In genomic region chr1:111089638-111090037, GRCh38 we compare ENCODE assay signal across 28 cellular contexts.
"Had no signal": no experiment of that assay in that cellular context is flagged by ENCODE, and none has a peak within 500 bp of the region (broad histone marks: within the 10 kb centered on the region; RNA-seq: fewer than 3 reads in every experiment).

No MANE protein-coding gene starts in this region.

- H3K4me3 Mint-ChIP-seq: stimulated activated effector memory CD8-positive, alpha-beta T cell treated with anti-CD3 and anti-CD28 coated beads, Interleukin-12 subunit alpha, Interleukin-12 subunit beta, amount 100 ng/mL, for 72 hours; stimulated activated memory B cell treated with anti-CD40 and anti-IgM and Interleukin-4, amounts not matched to agents 10 μg/mL and 1 μg/mL and 100 μg/mL, for 72 hours; stimulated activated naive CD8-positive, alpha-beta T cell treated with anti-CD3 and anti-CD28 coated beads, Interleukin-15, amount 100 ng/mL, for 72 hours; stimulated activated naive CD8-positive, alpha-beta T cell treated with anti-CD3 and anti-CD28 coated beads, Interleukin-15, Interleukin-2, amounts not matched to agents 100 ng/mL and 50 ng/mL, for 24 hours; type B pancreatic cell had no signal

- H3K9me3 Mint-ChIP-seq: stimulated activated effector memory CD8-positive, alpha-beta T cell treated with anti-CD3 and anti-CD28 coated beads, Interleukin-12 subunit alpha, Interleukin-12 subunit beta, amount 100 ng/mL, for 72 hours; stimulated activated naive CD8-positive, alpha-beta T cell treated with anti-CD3 and anti-CD28 coated beads, Interleukin-15, Interleukin-2, amounts not matched to agents 100 ng/mL and 50 ng/mL, for 24 hours had no signal

- FAIRE-seq: urothelium cell line had no signal

- H3K4me1 ChIP-seq: stomach, suprapubic skin, testis, thyroid gland, tibial artery, tibial nerve, transverse colon, upper lobe of left lung, upper lobe of right lung, uterus, vagina had no signal

- ATAC-seq: stimulated activated effector memory CD8-positive, alpha-beta T cell treated with anti-CD3 and anti-CD28 coated beads, Interleukin-12 subunit alpha, Interleukin-12 subunit beta, amount 100 ng/mL, for 72 hours; stimulated activated memory B cell treated with anti-CD40 and anti-IgM and Interleukin-4, amounts not matched to agents 10 μg/mL and 1 μg/mL and 100 μg/mL, for 72 hours; stimulated activated naive CD8-positive, alpha-beta T cell treated with anti-CD3 and anti-CD28 coated beads, Interleukin-15, amount 100 ng/mL, for 72 hours; stimulated activated naive CD8-positive, alpha-beta T cell treated with anti-CD3 and anti-CD28 coated beads, Interleukin-15, Interleukin-2, amounts not matched to agents 100 U/mL and 50 U/mL, for 24 hours; upper lobe of right lung had no signal

- DNase-seq: stimulated activated CD4-positive, alpha-beta T cell treated with anti-CD3 and anti-CD28 coated beads, Interleukin-2, amount 100 ng/mL, for 48 hours; stimulated activated CD4-positive, alpha-beta T cell treated with anti-CD3 and anti-CD28 coated beads, Interleukin-4, amount 100 ng/mL, for 1 hour; stimulated activated CD4-positive, alpha-beta T cell treated with anti-CD3 and anti-CD28 coated beads, Interleukin-4, amount 100 ng/mL, for 24 hours; stimulated activated CD4-positive, alpha-beta T cell treated with anti-CD3 and anti-CD28 coated beads, Interleukin-4, amount 100 ng/mL, for 4 hours; stimulated activated CD8-positive, alpha-beta memory T cell treated with anti-CD3 and anti-CD28 coated beads, Interleukin-4, amount 100 ng/mL, for 48 hours; stimulated activated naive CD4-positive, alpha-beta T cell; stimulated activated naive CD4-positive, alpha-beta T cell treated with Interleukin-2 at 50 U/mL for 16 hours; stimulated activated naive CD8-positive, alpha-beta T cell treated with anti-CD3 and anti-CD28 coated beads, Interleukin-15, amount 100 ng/mL, for 72 hours; stimulated activated naive CD8-positive, alpha-beta T cell treated with anti-CD3 and anti-CD28 coated beads, Interleukin-15, Interleukin-2, amounts not matched to agents 100 U/mL and 50 U/mL, for 24 hours; stomach; substantia nigra; testis; thyroid gland; tibial artery; transverse colon; trophoblast cell; upper lobe of left lung; upper lobe of right lung; uterus had no signal

- H3K4me3 ChIP-seq: stomach, suprapubic skin, testis, thoracic aorta, thyroid gland, tibial artery, tibial nerve, transverse colon, upper lobe of left lung, upper lobe of right lung, uterus, vagina had no signal

- H3K27ac Mint-ChIP-seq: stimulated activated effector memory CD8-positive, alpha-beta T cell treated with anti-CD3 and anti-CD28 coated beads, Interleukin-12 subunit alpha, Interleukin-12 subunit beta, amount 100 ng/mL, for 72 hours; stimulated activated memory B cell treated with anti-CD40 and anti-IgM and Interleukin-4, amounts not matched to agents 10 μg/mL and 1 μg/mL and 100 μg/mL, for 72 hours; stimulated activated naive CD8-positive, alpha-beta T cell treated with anti-CD3 and anti-CD28 coated beads, Interleukin-15, amount 100 ng/mL, for 72 hours; stimulated activated naive CD8-positive, alpha-beta T cell treated with anti-CD3 and anti-CD28 coated beads, Interleukin-15, Interleukin-2, amounts not matched to agents 100 ng/mL and 50 ng/mL, for 24 hours; type B pancreatic cell had no signal

- H3K36me3 ChIP-seq: stomach, suprapubic skin, thoracic aorta, thyroid gland, tibial artery, tibial nerve, transverse colon, upper lobe of left lung, upper lobe of right lung, uterus, vagina had no signal

- H3K4me1 Mint-ChIP-seq: stimulated activated effector memory CD8-positive, alpha-beta T cell treated with anti-CD3 and anti-CD28 coated beads, Interleukin-12 subunit alpha, Interleukin-12 subunit beta, amount 100 ng/mL, for 72 hours; stimulated activated naive CD8-positive, alpha-beta T cell treated with anti-CD3 and anti-CD28 coated beads, Interleukin-15, amount 100 ng/mL, for 72 hours had no signal

- H3K27me3 Mint-ChIP-seq: stimulated activated memory B cell treated with anti-CD40 and anti-IgM and Interleukin-4, amounts not matched to agents 10 μg/mL and 1 μg/mL and 100 μg/mL, for 72 hours; type B pancreatic cell had no signal

- H3K27ac ChIP-seq: stomach, suprapubic skin, testis, thoracic aorta, thyroid gland, tibial artery, tibial nerve, transverse colon, upper lobe of left lung, upper lobe of right lung, uterus, vagina had no signal

- H3K36me3 Mint-ChIP-seq: stimulated activated effector memory CD8-positive, alpha-beta T cell treated with anti-CD3 and anti-CD28 coated beads, Interleukin-12 subunit alpha, Interleukin-12 subunit beta, amount 100 ng/mL, for 72 hours; type B pancreatic cell had no signal

- H3K27me3 ChIP-seq: suprapubic skin, testis, thyroid gland, tibial artery, tibial nerve, upper lobe of left lung, upper lobe of right lung, uterus, vagina had no signal

- H3K9me3 ChIP-seq: suprapubic skin, testis, thoracic aorta, thyroid gland, transverse colon, uterus, vagina had no signal
